9 cellular contexts compared by ENCODE assay signal in the genomic region with DNA sequence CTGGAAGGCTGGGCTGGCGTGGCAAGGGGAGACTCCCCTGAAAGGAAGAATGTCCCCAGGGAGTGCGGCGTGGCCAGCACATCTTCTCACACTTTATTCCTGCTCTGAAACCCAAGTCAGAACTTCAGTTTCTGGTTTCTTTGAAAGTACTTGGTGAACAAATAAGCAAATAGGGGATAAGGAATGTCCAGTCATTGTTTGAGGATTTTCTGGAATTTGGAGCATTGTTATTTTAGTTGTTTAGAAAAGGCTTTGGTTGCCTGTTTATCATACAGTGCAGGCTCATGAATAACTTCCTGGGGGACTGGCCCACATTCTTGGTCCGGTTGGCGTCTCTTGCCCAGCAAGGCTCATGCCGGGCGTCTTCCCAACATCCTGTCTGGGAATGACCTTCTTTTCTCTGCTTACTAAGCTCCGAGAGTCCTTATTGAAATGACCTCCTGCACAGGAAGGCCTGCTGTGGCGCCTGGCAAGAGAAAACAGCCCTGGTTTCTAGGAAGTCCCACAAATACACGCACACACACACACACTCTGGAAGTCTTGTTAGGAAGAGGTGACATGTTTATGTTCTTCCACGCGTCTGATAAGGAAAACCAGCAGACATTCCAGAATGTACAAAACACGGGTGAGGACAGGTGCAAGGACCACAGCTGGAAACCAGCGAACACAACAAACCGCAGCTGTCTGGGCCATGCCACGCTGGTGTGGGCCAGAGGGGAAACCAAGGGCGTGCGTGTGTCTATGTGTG.
DNase-seq lines count a peak whose midpoint lies in the region; ATAC-seq and TF ChIP-seq lines count a peak whose summit lies in the region.
"Had no signal": no experiment of that assay in that cellular context is flagged by ENCODE, and none has a peak within 500 bp of the region (broad histone marks: within the 10 kb centered on the region; RNA-seq: fewer than 3 reads in every experiment).

No MANE protein-coding gene starts in this region.

- H3K27me3 ChIP-seq in lung (ENCODE audit: control insufficient read depth, insufficient read depth) = no peaks in the 10 kb centered on the region
- no peaks in the 10 kb centered on the region for H3K27me3 ChIP-seq in aorta (ENCODE audit: control insufficient read depth in 1 of 2, insufficient read depth in 2 of 2, low read length in 1 of 2)

- 56 to 68% methylated on average over 18 of the region's 18 CpGs for WGBS in lung, 2 donors
- WGBS in aorta, 2 donors = 11 to 13% methylated on average over 18 of the region's 18 CpGs

- DNase-seq in dedifferentiated amniotic fluid mesenchymal stem cell (ENCODE audit: extremely low spot score) (peak; percentile 82), lung (ENCODE audit: low spot score) (peak; percentile 44), aorta (peak; percentile 88 to 89), ecto neural progenitor cell (ENCODE audit: low spot score) (no peak), GM20000 (ENCODE audit: low spot score) (no peak)
- DNase-seq: activated gamma-delta T cell, KG1 had no signal

- peak; percentile 27; the same call in 1 of the 2 replicates for TF ChIP-seq RAD21 in Ishikawa (IDR thresholded peaks at IDR 0.05; ENCODE audit: low read depth)

- H3K27ac ChIP-seq in lung (ENCODE audit: low read depth in 1 of 2, low read length in 1 of 2) (peak overlapping the region; percentile 25 to 89), aorta (ENCODE audit: low read depth in 1 of 2, low read length in 2 of 2) (peak overlapping the region; percentile 86 to 92)

- H3K4me1 ChIP-seq in lung (ENCODE audit: control insufficient read depth in 2 of 2, insufficient read depth in 2 of 2, low read length in 2 of 2) (peaks cover 17 to 22% of the 10 kb centered on the region in 2 donors), aorta (ENCODE audit: control insufficient read depth in 1 of 2, insufficient read depth in 2 of 2, low read length in 2 of 2) (peaks cover 6 to 13% of the 10 kb centered on the region in 2 donors)

- intact Hi-C loops in aorta (cut with DNase I) = loop anchor here in 1 of 2 donors (10.0 kb wide), 1 partner anchor 405 kb away; the partner anchor contains the start of gene HIVEP1

- no peak for TF ChIP-seq CTCF in lung (IDR thresholded peaks at IDR 0.05; ENCODE audit: control extremely low read depth, extremely low read depth)
- TF ChIP-seq CTCF in GM20000 (IDR thresholded peaks at IDR 0.05; ENCODE audit: extremely low read depth, missing control alignments) = no peak

- TF ChIP-seq EP300 in Ishikawa (IDR thresholded peaks at IDR 0.05; ENCODE audit: borderline replicate concordance) = peak; percentile 100

- no peak overlapping the region for H3K4me3 ChIP-seq in lung
- no peak overlapping the region for H3K4me3 ChIP-seq in aorta (ENCODE audit: low read length in 2 of 2)

- H3K36me3 ChIP-seq in lung (ENCODE audit: control insufficient read depth in 2 of 2, insufficient read depth in 2 of 2, low read length in 2 of 2) (no peaks in the 10 kb centered on the region), aorta (ENCODE audit: control insufficient read depth in 1 of 2, insufficient read depth in 2 of 2, low read length in 1 of 2) (no peaks in the 10 kb centered on the region)

- ATAC-seq in lung (ENCODE audit: insufficient read depth, low FRiP score) = no peak
- ATAC-seq in aorta (ENCODE audit: low FRiP score) = peak; percentile 83
- no peak for ATAC-seq in HG03159 (IDR thresholded peaks at IDR 0.05; ENCODE audit: unreplicated experiment)

- no peaks in the 10 kb centered on the region for H3K9me3 ChIP-seq in lung (ENCODE audit: control insufficient read depth in 2 of 2, insufficient read depth in 1 of 2, low read length in 1 of 2)
- no peaks in the 10 kb centered on the region for H3K9me3 ChIP-seq in aorta (ENCODE audit: control insufficient read depth, low read length)

TF ChIP-seq in Ishikawa, 13 proteins besides CTCF, POLR2A, EP300 and RAD21:
- TF ChIP-seq NFIC (IDR thresholded peaks at IDR 0.05) (peak; percentile 92), YY1 (IDR thresholded peaks at IDR 0.05; ENCODE audit: low read depth) (peak; percentile 38; the same call in 1 of the 2 replicates), FOXM1 (IDR thresholded peaks at IDR 0.05; ENCODE audit: borderline replicate concordance, low read depth) (peak; percentile 100), TAF1 (IDR thresholded peaks at IDR 0.05; ENCODE audit: low read depth) (no peak), CEBPB (IDR thresholded peaks at IDR 0.05) (peak; percentile 55; the same call in 1 of the 2 replicates), REST (IDR thresholded peaks at IDR 0.05; ENCODE audit: low read depth) (no peak), EGR1 (IDR thresholded peaks at IDR 0.05) (no peak), CREB1 (IDR thresholded peaks at IDR 0.05; ENCODE audit: low read depth) (no peak), TEAD4 (IDR thresholded peaks at IDR 0.05) (peak; percentile 97), MAX (IDR thresholded peaks at IDR 0.05) (peak; percentile 59), TCF12 (IDR thresholded peaks at IDR 0.05; ENCODE audit: low read depth) (peak; percentile 100), ZBTB7A (IDR thresholded peaks at IDR 0.05; ENCODE audit: low read depth) (0 out of 2 replicates have a peak, but pooled peaks have one; percentile 43)
- TF ChIP-seq, protein P1, sequence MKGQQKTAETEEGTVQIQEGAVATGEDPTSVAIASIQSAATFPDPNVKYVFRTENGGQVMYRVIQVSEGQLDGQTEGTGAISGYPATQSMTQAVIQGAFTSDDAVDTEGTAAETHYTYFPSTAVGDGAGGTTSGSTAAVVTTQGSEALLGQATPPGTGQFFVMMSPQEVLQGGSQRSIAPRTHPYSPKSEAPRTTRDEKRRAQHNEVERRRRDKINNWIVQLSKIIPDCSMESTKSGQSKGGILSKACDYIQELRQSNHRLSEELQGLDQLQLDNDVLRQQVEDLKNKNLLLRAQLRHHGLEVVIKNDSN (IDR thresholded peaks at IDR 0.05) = no peak

Comparison
In these comparisons a context has a peak if more than half of its experiments do, and no peak if none do; other contexts are left out.
1. DNase-seq: peak in dedifferentiated amniotic fluid mesenchymal stem cell (single experiment), lung (single experiment) and aorta (2 of 2); none in ecto neural progenitor cell (single experiment) and GM20000 (single experiment).